Comparison of ENCODE assay signal across 22 cellular contexts in the genomic region with DNA sequence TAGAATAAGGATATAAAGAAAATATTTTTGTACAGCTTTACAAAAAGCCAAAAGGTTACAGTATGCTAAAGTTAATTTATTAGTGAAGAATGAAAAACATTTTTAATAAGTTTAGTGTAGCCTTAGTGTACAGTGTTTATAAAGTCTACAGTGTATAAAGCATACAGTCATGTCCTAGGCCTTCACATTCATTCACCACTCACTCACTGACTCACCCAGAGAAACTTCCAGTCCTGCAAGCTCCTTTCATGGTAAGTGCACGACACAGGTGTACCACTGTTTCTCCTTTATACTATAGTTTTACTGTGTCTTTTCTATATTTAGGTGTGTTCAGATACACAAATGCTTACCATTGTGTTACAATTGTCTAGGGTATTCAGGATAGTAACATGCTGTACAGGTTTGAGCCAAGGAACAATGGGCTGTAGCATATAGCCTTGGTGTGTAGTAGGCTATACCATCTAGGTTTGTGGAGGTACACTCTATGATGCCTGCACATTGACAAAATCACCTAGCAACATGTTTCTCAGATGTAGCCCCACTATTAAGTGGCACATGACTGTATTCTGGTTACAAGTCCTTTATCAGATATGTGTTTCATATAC.
DNase-seq lines count a peak whose midpoint lies in the region; ATAC-seq, FAIRE-seq and TF ChIP-seq lines count a peak whose summit lies in the region.
"Had no signal": no experiment of that assay in that cellular context is flagged by ENCODE, and none has a peak within 500 bp of the region (broad histone marks: within the 10 kb centered on the region; RNA-seq: fewer than 3 reads in every experiment).

No MANE protein-coding gene starts in this region.

- H3K27ac Mint-ChIP-seq in astrocyte (ENCODE audit: unreplicated experiment), result no peak overlapping the region
- H3K27ac Mint-ChIP-seq: CD4-positive, alpha-beta T cell; IgD-negative memory B cell had no signal

- DNase-seq in mammary epithelial cell (peak; percentile 54), breast epithelium (ENCODE audit: low spot score in 2 of 2) (no peak), astrocyte (ENCODE audit: low read depth) (peak; percentile 46), foreskin keratinocyte (peak in 1 of 2 donors; percentile 70)
- no peak for DNase-seq in NK-92 treated with Interleukin-12 subunit alpha and Interleukin-12 subunit beta, amount 100 ng/mL, for 24 hours (lab: John Stamatoyannopoulos, UW)
- DNase-seq: BE2C; CD4-positive, alpha-beta T cell; DND-41; Kasumi-1; MM.1S; NCI-H1105; NCI-H1694 treated with DMSO at 0.1 percent for 48 hours; NCI-H226; NCI-H524 treated with DMSO at 0.1 percent for 48 hours; SHP77 treated with DMSO at 0.1 percent for 48 hours had no signal

- H2AFZ ChIP-seq in mammary epithelial cell (ENCODE audit: low read depth, low read length), result no peak overlapping the region
- H2AFZ ChIP-seq in astrocyte (ENCODE audit: low read depth, low read length), result no peak overlapping the region

- H3K4me2 ChIP-seq in mammary epithelial cell (ENCODE audit: insufficient read depth, low read depth, low read length) (no peak overlapping the region), astrocyte (ENCODE audit: low read length) (no peak overlapping the region)

- FAIRE-seq in astrocyte (lab: Jason Lieb, UNC), result peak; percentile 23
- FAIRE-seq: D721Med, RCC 7860 had no signal

- H3K27me3 Mint-ChIP-seq in astrocyte (ENCODE audit: low read depth, unreplicated experiment), result no peaks in the 10 kb centered on the region

- TF ChIP-seq CTCF in mammary epithelial cell (conservative IDR thresholded peaks at IDR 0.05 in 1 of 2, IDR thresholded peaks at IDR 0.05 in 1 of 2; ENCODE audit: extremely low read depth in 1 of 2, insufficient read depth in 1 of 2, low read depth in 1 of 2, low read length in 2 of 2) (no peak), breast epithelium (IDR thresholded peaks at IDR 0.05) (no peak), astrocyte (IDR thresholded peaks at IDR 0.05; ENCODE audit: insufficient read depth, low read depth, low read length) (no peak), foreskin keratinocyte (conservative IDR thresholded peaks at IDR 0.05) (no peak)

- H3K4me3 ChIP-seq in mammary epithelial cell (replicated peaks in 1 of 3; ENCODE audit: insufficient read depth in 1 of 3, low read depth in 2 of 3, low read length in 3 of 3), result no peak overlapping the region
- no peak overlapping the region for H3K4me3 ChIP-seq in breast epithelium
- H3K4me3 ChIP-seq in astrocyte (ENCODE audit: insufficient read depth, low read depth, low read length), result no peak overlapping the region

- dilution Hi-C loops in mammary epithelial cell (cut with HindIII; ENCODE audit: low sequenced_read_pairs), result no loop called here

- ATAC-seq in foreskin keratinocyte (peak; percentile 97), GM18520 (IDR thresholded peaks at IDR 0.05; ENCODE audit: unreplicated experiment) (no peak), HG02571 (IDR thresholded peaks at IDR 0.05; ENCODE audit: unreplicated experiment) (no peak), HG03354 (IDR thresholded peaks at IDR 0.05; ENCODE audit: poor library complexity, severe bottlenecking, unreplicated experiment) (no peak)

- H3K36me3 ChIP-seq in mammary epithelial cell (ENCODE audit: insufficient read depth, low read length) (no peaks in the 10 kb centered on the region), breast epithelium (no peaks in the 10 kb centered on the region), astrocyte (ENCODE audit: insufficient read depth, low read length) (no peaks in the 10 kb centered on the region)
- H3K36me3 ChIP-seq: BE2C had no signal

- in situ Hi-C loops in mammary epithelial cell (cut with MboI; ENCODE audit: low sequenced_read_pairs in 2 of 2), result no loop called here

- H3K4me1 ChIP-seq in mammary epithelial cell (ENCODE audit: insufficient read depth, low read length) (no peaks in the 10 kb centered on the region), breast epithelium (peaks cover 0 to 8% of the 10 kb centered on the region in 2 donors), astrocyte (ENCODE audit: insufficient read depth, low read length) (peaks cover 8% of the 10 kb centered on the region), foreskin keratinocyte (no peaks in the 10 kb centered on the region)
- H3K4me1 ChIP-seq: BE2C had no signal

- TF ChIP-seq POLR2A in breast epithelium (IDR thresholded peaks at IDR 0.05), result no peak

- H3K9ac ChIP-seq in mammary epithelial cell (ENCODE audit: insufficient read depth, low read length) (no peak overlapping the region), astrocyte (ENCODE audit: low read length) (no peak overlapping the region)

- intact Hi-C loops in mammary epithelial cell (cut with micrococcal nuclease) (no loop called here), breast epithelium (cut with DNase I; ENCODE audit: low total_unique reads) (no loop called here)

- no peaks in the 10 kb centered on the region for H3K9me3 Mint-ChIP-seq in astrocyte (ENCODE audit: unreplicated experiment)

- H3K9me3 ChIP-seq in mammary epithelial cell (replicated peaks; ENCODE audit: insufficient read depth, low read length) (no peaks in the 10 kb centered on the region), breast epithelium (no peaks in the 10 kb centered on the region), astrocyte (ENCODE audit: insufficient read depth, low read depth, low read length) (no peaks in the 10 kb centered on the region)
- H3K9me3 ChIP-seq: BE2C had no signal

- BruUV-seq in mammary epithelial cell (replicated peaks; lab: Mats Ljungman, UMichigan), result no TSS peak

- peaks cover 5% of the 10 kb centered on the region for H3K4me1 Mint-ChIP-seq in astrocyte (ENCODE audit: low read depth, unreplicated experiment)
- H3K4me1 Mint-ChIP-seq: IgD-negative memory B cell had no signal

- no peaks in the 10 kb centered on the region for H3K36me3 Mint-ChIP-seq in astrocyte (ENCODE audit: low read depth, unreplicated experiment)

- H3K79me2 ChIP-seq in mammary epithelial cell (ENCODE audit: insufficient read depth, low read length) (no peaks in the 10 kb centered on the region), astrocyte (ENCODE audit: insufficient read depth, low read length) (no peaks in the 10 kb centered on the region)

- CTCF ChIA-PET in mammary epithelial cell (lab: Charles Lee; ENCODE audit: low non-redundant PET), result interaction anchor here (0.6 kb wide), 1 partner anchor 360 kb away, joined by 3 read pairs; no protein-coding TSS in a partner anchor

- H3K27me3 ChIP-seq in mammary epithelial cell (ENCODE audit: insufficient read depth, low read length), result no peaks in the 10 kb centered on the region
- no peaks in the 10 kb centered on the region for H3K27me3 ChIP-seq in breast epithelium
- no peaks in the 10 kb centered on the region for H3K27me3 ChIP-seq in astrocyte (ENCODE audit: insufficient read depth, low read length)
- H3K27me3 ChIP-seq in foreskin keratinocyte, result no peaks in the 10 kb centered on the region
- H3K27me3 ChIP-seq: BE2C had no signal

- H4K20me1 ChIP-seq in mammary epithelial cell (ENCODE audit: insufficient read depth, low read length) (no peaks in the 10 kb centered on the region), astrocyte (ENCODE audit: insufficient read depth, low read length) (no peaks in the 10 kb centered on the region)

- H3K4me3 Mint-ChIP-seq in astrocyte (ENCODE audit: unreplicated experiment), result no peak overlapping the region
- H3K4me3 Mint-ChIP-seq: CD4-positive, alpha-beta T cell; IgD-negative memory B cell had no signal

- no peak overlapping the region for H3K27ac ChIP-seq in mammary epithelial cell (ENCODE audit: insufficient read depth, low read depth, low read length)
- H3K27ac ChIP-seq in breast epithelium, result no peak overlapping the region
- no peak overlapping the region for H3K27ac ChIP-seq in astrocyte (ENCODE audit: low read depth, low read length)
- H3K27ac ChIP-seq in foreskin keratinocyte, result no peak overlapping the region
- H3K27ac ChIP-seq: 22Rv1 had no signal

- 41% methylated on average over 1 of the region's 1 CpG for WGBS in mammary epithelial cell (ENCODE audit: low coverage, missing lambda C conversion rate)

Comparison
In these comparisons a context has a peak if more than half of its experiments do, and no peak if none do; other contexts are left out.
1. DNase-seq: peak in mammary epithelial cell (single experiment) and astrocyte (single experiment); none in breast epithelium (0 of 2) and NK-92 treated with Interleukin-12 subunit alpha and Interleukin-12 subunit beta, amount 100 ng/mL, for 24 hours (single experiment).